Comparison of ENCODE assay signal across 22 cellular contexts in genomic region chr21:35987475-35987874, GRCh38.
DNase-seq lines count a peak whose midpoint lies in the region; ATAC-seq, FAIRE-seq and TF ChIP-seq lines count a peak whose summit lies in the region.
"Had no signal": no experiment of that assay in that cellular context is flagged by ENCODE, and none has a peak within 500 bp of the region (broad histone marks: within the 10 kb centered on the region; RNA-seq: fewer than 3 reads in every experiment).

No MANE protein-coding gene starts in this region.

- intact Hi-C loops in Caco-2 (cut with micrococcal nuclease; ENCODE audit: unreplicated experiment) (no loop called here), mucosa of descending colon (cut with DNase I, micrococcal nuclease) (no loop called here)

- no peak overlapping the region for H3K4me2 ChIP-seq in GM23338

- H3K4me1 Mint-ChIP-seq in Caco-2 (ENCODE audit: low read depth, unreplicated experiment) (peaks cover 19% of the 10 kb centered on the region), GM23338 (no peaks in the 10 kb centered on the region)

- H3K9me3 ChIP-seq in Caco-2 (no peaks in the 10 kb centered on the region), mucosa of descending colon (no peaks in the 10 kb centered on the region)
- H3K9me3 ChIP-seq: MG63 had no signal

- TF ChIP-seq POLR2A in GM12892 (IDR thresholded peaks at IDR 0.05; ENCODE audit: low read depth, low read length), result no peak

- no peaks in the 10 kb centered on the region for H3K9me2 ChIP-seq in GM23338 (ENCODE audit: insufficient read depth)

- H3K27ac Mint-ChIP-seq in Caco-2 (ENCODE audit: unreplicated experiment), result peak overlapping the region; percentile 28
- no peak overlapping the region for H3K27ac Mint-ChIP-seq in GM23338

- FAIRE-seq in GM12892 (lab: Jason Lieb, UNC), result no peak
- FAIRE-seq in urothelium cell line (lab: Jason Lieb, UNC), result no peak
- FAIRE-seq: GM19239 had no signal

- no peak for TF ChIP-seq CTCF in Caco-2 (IDR thresholded peaks at IDR 0.05; ENCODE audit: insufficient read depth in 1 of 2, low read depth in 1 of 2, low read length in 1 of 2, severe bottlenecking in 1 of 2, unreplicated experiment in 1 of 2)
- TF ChIP-seq CTCF in GM23338 (conservative IDR thresholded peaks at IDR 0.05; ENCODE audit: low read depth in 2 of 2), result no peak
- no peak for TF ChIP-seq CTCF in mucosa of descending colon (IDR thresholded peaks at IDR 0.05)

- CTCF ChIA-PET in Caco-2 (lab: Charles Lee), result interaction anchor here (2.1 kb wide), 1 partner anchor 40 kb away, joined by 5 read pairs; no protein-coding TSS in a partner anchor

- H3K4me3 Mint-ChIP-seq in Caco-2 (ENCODE audit: unreplicated experiment) (no peak overlapping the region), GM23338 (no peak overlapping the region)

- no peaks in the 10 kb centered on the region for H3F3A ChIP-seq in GM23338 (replicated peaks; ENCODE audit: low read depth)

- H4K20me1 ChIP-seq in GM23338 (replicated peaks; ENCODE audit: insufficient read depth), result no peaks in the 10 kb centered on the region

- peak overlapping the region; percentile 72 for H2AFZ ChIP-seq in GM23338

- POLR2A ChIA-PET in Caco-2 (lab: Charles Lee), result no interaction called here

- peak in 1 of 2 experiments; percentile 10 for DNase-seq in Caco-2
- DNase-seq in GM23338 (ENCODE audit: low spot score), result no peak
- peak; percentile 5 for DNase-seq in NCI-H748 treated with DMSO at 0.1 percent for 48 hours (lab: John Stamatoyannopoulos, UW)
- DNase-seq in mucosa of descending colon, result peak in 1 of 3 donors; percentile 12
- DNase-seq in superior temporal gyrus (ENCODE audit: extremely low spot score), result no peak
- no peak for DNase-seq in GM12892 (ENCODE audit: insufficient read length)
- no peak for DNase-seq in urothelium cell line (ENCODE audit: low spot score)
- DNase-seq: COR-L47, DMS153, HCEC 1CT, IMR-90, Karpas-422, MG63, NCI-H1092, NCI-H2081, NCI-H226, NCI-H526, RPMI8226, SIG-M5 had no signal

- no peaks in the 10 kb centered on the region for H3K27me3 Mint-ChIP-seq in Caco-2 (ENCODE audit: insufficient read depth, unreplicated experiment)
- H3K27me3 Mint-ChIP-seq in GM23338 (ENCODE audit: insufficient read depth, low read depth, poor library complexity), result peaks cover 2% of the 10 kb centered on the region

- H3K9me3 Mint-ChIP-seq in Caco-2 (ENCODE audit: unreplicated experiment) (no peaks in the 10 kb centered on the region), GM23338 (peaks cover 8% of the 10 kb centered on the region; the same call in 2 of the 3 replicates)

- H3K27ac ChIP-seq in GM23338 (ENCODE audit: low read depth), result no peak overlapping the region
- H3K27ac ChIP-seq: C4-2B had no signal

- H3K36me3 Mint-ChIP-seq in Caco-2 (ENCODE audit: insufficient read depth, unreplicated experiment) (peaks cover 3% of the 10 kb centered on the region), GM23338 (ENCODE audit: low read depth) (no peaks in the 10 kb centered on the region)

- H3K27me3 ChIP-seq in Caco-2 (replicated peaks; ENCODE audit: control insufficient read depth, insufficient read depth, low read length), result no peaks in the 10 kb centered on the region
- H3K27me3 ChIP-seq in GM23338 (ENCODE audit: insufficient read depth), result no peaks in the 10 kb centered on the region
- H3K27me3 ChIP-seq: MG63 had no signal

- no peaks in the 10 kb centered on the region for H3K79me2 ChIP-seq in GM23338 (replicated peaks; ENCODE audit: insufficient read depth)

- ATAC-seq in GM23338 (no peak), mucosa of descending colon (peak; percentile 77), GM21367 (IDR thresholded peaks at IDR 0.05; ENCODE audit: unreplicated experiment) (no peak)

- BruUV-seq in Caco-2 (replicated peaks; lab: Mats Ljungman, UMichigan), result no TSS peak

- H3K36me3 ChIP-seq in Caco-2 (ENCODE audit: control insufficient read depth, insufficient read depth, low read length), result no peaks in the 10 kb centered on the region
- H3K36me3 ChIP-seq in GM23338 (ENCODE audit: insufficient read depth), result no peaks in the 10 kb centered on the region
- no peaks in the 10 kb centered on the region for H3K36me3 ChIP-seq in mucosa of descending colon (ENCODE audit: low read depth)
- H3K36me3 ChIP-seq: MG63 had no signal

- H3K4me3 ChIP-seq in Caco-2 (ENCODE audit: low read depth, low read length) (no peak overlapping the region), GM23338 (no peak overlapping the region), mucosa of descending colon (no peak overlapping the region)
- H3K4me3 ChIP-seq: MG63 had no signal

- H3K4me1 ChIP-seq in Caco-2 (peaks cover 36% of the 10 kb centered on the region), GM23338 (ENCODE audit: insufficient read depth) (no peaks in the 10 kb centered on the region), mucosa of descending colon (ENCODE audit: low read depth) (no peaks in the 10 kb centered on the region)

TF ChIP-seq in GM23338, 12 proteins besides CTCF, POLR2A, EP300 and RAD21:
- TF ChIP-seq ETS1 (IDR thresholded peaks at IDR 0.05) (no peak), EZH2phosphoT487 (IDR thresholded peaks at IDR 0.05; ENCODE audit: unreplicated experiment) (no peak), ZNF462 (CRISPR knock-in tag; IDR thresholded peaks at IDR 0.05) (no peak), CREB1 (CRISPR knock-in tag; IDR thresholded peaks at IDR 0.05; ENCODE audit: low read depth) (no peak), STAT1 (IDR thresholded peaks at IDR 0.05; ENCODE audit: unreplicated experiment) (no peak), POLR2AphosphoS5 (IDR thresholded peaks at IDR 0.05; ENCODE audit: low read depth) (no peak), ZNF114 (CRISPR knock-in tag; IDR thresholded peaks at IDR 0.05) (no peak)
